8 cellular contexts compared by ENCODE assay signal in genomic region chr14:103512701-103513611, GRCh38. TPM values are rescaled to one million over a fixed set of nuclear protein-coding genes. Genes with fewer than 3 reads are reported as not detected.
DNase-seq lines count a peak whose midpoint lies in the region; ATAC-seq and TF ChIP-seq lines count a peak whose summit lies in the region.

No MANE protein-coding gene starts in this region.

- H3K27ac ChIP-seq in body of pancreas (peak overlapping the region; percentile 33 to 70 (median 66)), substantia nigra (ENCODE audit: low read depth, low read length, poor library complexity, severe bottlenecking) (peak overlapping the region; percentile 39)

- ATAC-seq in body of pancreas, result peak; percentile 64
- no peak for ATAC-seq in HG02623 (IDR thresholded peaks at IDR 0.05; ENCODE audit: unreplicated experiment)

- no peak overlapping the region for H3K4me3 ChIP-seq in body of pancreas

- no peaks in the 10 kb centered on the region for H3K9me3 ChIP-seq in body of pancreas

- peaks cover 0 to 2% of the 10 kb centered on the region in 2 donors for H3K36me3 ChIP-seq in body of pancreas (replicated peaks in 1 of 2; ENCODE audit: insufficient read depth in 1 of 2, low read depth in 2 of 2)

- intact Hi-C loops in body of pancreas (cut with DNase I), result no loop called here

- TF ChIP-seq POLR2A in body of pancreas (IDR thresholded peaks at IDR 0.05), result peak in 1 of 3 donors; percentile 7

- H3K4me1 ChIP-seq in body of pancreas, result peaks cover 14% of the 10 kb centered on the region

- H3K27me3 ChIP-seq in body of pancreas, result no peaks in the 10 kb centered on the region

- peak; percentile 88 for DNase-seq in AG08396 (ENCODE audit: low spot score)
- DNase-seq in MV-4-11 (lab: John Stamatoyannopoulos, UW), result peak; percentile 35
- peak in 3 of 4 donors; percentile 60 to 68 (median 65) for DNase-seq in body of pancreas
- DNase-seq in kidney tubule cell (ENCODE audit: low spot score), result peak; percentile 88
- peak in 20 of 49 donors; percentile 28 to 81 (median 60) for DNase-seq in substantia nigra (lab: John Stamatoyannopoulos, UW)
- DNase-seq in SHP77 treated with DMSO at 0.1 percent for 48 hours (lab: John Stamatoyannopoulos, UW), result no peak
- no peak for DNase-seq in stimulated activated CD4-positive, alpha-beta T cell treated with anti-CD3 and anti-CD28 coated beads, Interleukin-12 subunit alpha, Interleukin-12 subunit beta, amount 100 ng/mL, for 4 hours

- no peak for TF ChIP-seq CTCF in body of pancreas (IDR thresholded peaks at IDR 0.05)

- whole genome bisulfite sequencing in body of pancreas, 2 donors, result 48 to 58% methylated on average over 13 to 22 of the region's 25 CpGs

RNA-seq across cellular contexts. Expression of gene CKB, which starts 9.7 kb away (rescaled TPM):
- total RNA-seq in body of pancreas, result 100 to 1,000 TPM in 1 of 2 donors, 10 to 100 TPM in 1; 92.1 to 146 TPM

RNA-seq across cellular contexts. Expression of gene TRMT61A, which starts 16.0 kb away (rescaled TPM):
- 10 to 100 TPM in 1 of 2 donors, 1 to 10 TPM in 1; 7.9 to 10.4 TPM for total RNA-seq in body of pancreas

RNA-seq across cellular contexts. Expression of gene BAG5, which starts 49.5 kb away (rescaled TPM):
- total RNA-seq in body of pancreas, result 10 to 100 TPM in 1 of 2 donors, 1 to 10 TPM in 1; 9.9 to 11.9 TPM

RNA-seq across cellular contexts. Expression of gene COA8, which starts 49.8 kb away (rescaled TPM):
- total RNA-seq in body of pancreas, result 10 to 100 TPM; 15.2 to 32.2 TPM

Comparison
In these comparisons a context has a peak if more than half of its experiments do, and no peak if none do; other contexts are left out.
1. DNase-seq: peak in AG08396 (single experiment), MV-4-11 (single experiment), body of pancreas (3 of 4) and kidney tubule cell (single experiment); none in SHP77 treated with DMSO at 0.1 percent for 48 hours (single experiment) and stimulated activated CD4-positive, alpha-beta T cell treated with anti-CD3 and anti-CD28 coated beads, Interleukin-12 subunit alpha, Interleukin-12 subunit beta, amount 100 ng/mL, for 4 hours (single experiment).